In the genomic region with DNA sequence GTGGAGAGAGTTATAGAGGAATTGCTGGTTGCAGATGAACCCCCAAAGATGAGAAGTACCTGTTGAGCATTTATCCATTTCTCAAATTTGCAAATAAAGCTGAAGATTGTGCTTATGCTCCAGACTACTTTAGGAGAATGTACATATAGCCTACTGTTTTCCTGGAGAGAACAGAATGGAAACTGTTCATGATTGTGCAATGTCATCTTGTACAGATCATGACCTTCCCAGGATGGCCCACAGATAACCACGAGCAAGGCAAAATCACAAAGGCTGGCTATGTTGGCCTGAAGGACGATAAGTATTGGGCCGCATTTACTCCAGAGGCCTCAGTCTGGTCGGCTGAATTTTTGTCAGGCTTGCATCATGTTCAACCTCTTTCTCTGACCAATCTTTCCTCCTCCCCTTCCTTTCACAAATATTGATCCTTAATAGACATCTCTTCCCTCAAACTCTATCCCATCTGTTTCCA, we compare ENCODE assay signal across 1 cellular context.
TF ChIP-seq lines count a peak whose summit lies in the region.

No MANE protein-coding gene starts in this region.

TF ChIP-seq in HepG2, 621 proteins besides CTCF, POLR2A, EP300 and RAD21 (continued from another document and continues in another):
- TF ChIP-seq SNAPC2 (CRISPR knock-in tag; IDR thresholded peaks at IDR 0.05), result no peak
- TF ChIP-seq ZSCAN29 (CRISPR knock-in tag; conservative IDR thresholded peaks at IDR 0.05), result peak; percentile 58; the same call in 1 of the 2 replicates
- TF ChIP-seq, protein P1, sequence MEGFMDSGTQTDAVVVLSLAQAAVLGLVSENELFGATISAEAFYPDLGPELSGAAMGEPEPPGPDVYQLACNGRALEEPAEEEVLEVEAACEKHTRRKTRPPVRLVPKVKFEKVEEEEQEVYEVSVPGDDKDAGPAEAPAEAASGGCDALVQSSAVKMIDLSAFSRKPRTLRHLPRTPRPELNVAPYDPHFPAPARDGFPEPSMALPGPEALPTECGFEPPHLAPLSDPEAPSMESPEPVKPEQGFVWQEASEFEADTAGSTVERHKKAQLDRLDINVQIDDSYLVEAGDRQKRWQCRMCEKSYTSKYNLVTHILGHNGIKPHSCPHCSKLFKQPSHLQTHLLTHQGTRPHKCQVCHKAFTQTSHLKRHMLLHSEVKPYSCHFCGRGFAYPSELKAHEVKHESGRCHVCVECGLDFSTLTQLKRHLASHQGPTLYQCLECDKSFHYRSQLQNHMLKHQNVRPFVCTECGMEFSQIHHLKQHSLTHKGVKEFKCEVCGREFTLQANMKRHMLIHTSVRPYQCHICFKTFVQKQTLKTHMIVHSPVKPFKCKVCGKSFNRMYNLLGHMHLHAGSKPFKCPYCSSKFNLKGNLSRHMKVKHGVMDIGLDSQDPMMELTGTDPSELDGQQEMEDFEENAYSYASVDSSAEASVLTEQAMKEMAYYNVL (CRISPR knock-in tag; IDR thresholded peaks at IDR 0.05; ENCODE audit: borderline replicate concordance), result peak; percentile 59; the same call in 1 of the 2 replicates
- no peak for TF ChIP-seq ZNF430 (CRISPR knock-in tag; IDR thresholded peaks at IDR 0.05)
- TF ChIP-seq, protein P2, sequence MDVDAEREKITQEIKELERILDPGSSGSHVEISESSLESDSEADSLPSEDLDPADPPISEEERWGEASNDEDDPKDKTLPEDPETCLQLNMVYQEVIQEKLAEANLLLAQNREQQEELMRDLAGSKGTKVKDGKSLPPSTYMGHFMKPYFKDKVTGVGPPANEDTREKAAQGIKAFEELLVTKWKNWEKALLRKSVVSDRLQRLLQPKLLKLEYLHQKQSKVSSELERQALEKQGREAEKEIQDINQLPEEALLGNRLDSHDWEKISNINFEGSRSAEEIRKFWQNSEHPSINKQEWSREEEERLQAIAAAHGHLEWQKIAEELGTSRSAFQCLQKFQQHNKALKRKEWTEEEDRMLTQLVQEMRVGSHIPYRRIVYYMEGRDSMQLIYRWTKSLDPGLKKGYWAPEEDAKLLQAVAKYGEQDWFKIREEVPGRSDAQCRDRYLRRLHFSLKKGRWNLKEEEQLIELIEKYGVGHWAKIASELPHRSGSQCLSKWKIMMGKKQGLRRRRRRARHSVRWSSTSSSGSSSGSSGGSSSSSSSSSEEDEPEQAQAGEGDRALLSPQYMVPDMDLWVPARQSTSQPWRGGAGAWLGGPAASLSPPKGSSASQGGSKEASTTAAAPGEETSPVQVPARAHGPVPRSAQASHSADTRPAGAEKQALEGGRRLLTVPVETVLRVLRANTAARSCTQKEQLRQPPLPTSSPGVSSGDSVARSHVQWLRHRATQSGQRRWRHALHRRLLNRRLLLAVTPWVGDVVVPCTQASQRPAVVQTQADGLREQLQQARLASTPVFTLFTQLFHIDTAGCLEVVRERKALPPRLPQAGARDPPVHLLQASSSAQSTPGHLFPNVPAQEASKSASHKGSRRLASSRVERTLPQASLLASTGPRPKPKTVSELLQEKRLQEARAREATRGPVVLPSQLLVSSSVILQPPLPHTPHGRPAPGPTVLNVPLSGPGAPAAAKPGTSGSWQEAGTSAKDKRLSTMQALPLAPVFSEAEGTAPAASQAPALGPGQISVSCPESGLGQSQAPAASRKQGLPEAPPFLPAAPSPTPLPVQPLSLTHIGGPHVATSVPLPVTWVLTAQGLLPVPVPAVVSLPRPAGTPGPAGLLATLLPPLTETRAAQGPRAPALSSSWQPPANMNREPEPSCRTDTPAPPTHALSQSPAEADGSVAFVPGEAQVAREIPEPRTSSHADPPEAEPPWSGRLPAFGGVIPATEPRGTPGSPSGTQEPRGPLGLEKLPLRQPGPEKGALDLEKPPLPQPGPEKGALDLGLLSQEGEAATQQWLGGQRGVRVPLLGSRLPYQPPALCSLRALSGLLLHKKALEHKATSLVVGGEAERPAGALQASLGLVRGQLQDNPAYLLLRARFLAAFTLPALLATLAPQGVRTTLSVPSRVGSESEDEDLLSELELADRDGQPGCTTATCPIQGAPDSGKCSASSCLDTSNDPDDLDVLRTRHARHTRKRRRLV (CRISPR knock-in tag; IDR thresholded peaks at IDR 0.05), result no peak
- TF ChIP-seq HNF4G (IDR thresholded peaks at IDR 0.05; ENCODE audit: borderline replicate concordance, low read depth, low read length), result no peak
- TF ChIP-seq HNF4G (CRISPR knock-in tag; IDR thresholded peaks at IDR 0.05; ENCODE audit: borderline replicate concordance, low read depth), result no peak
- peak; percentile 48; the same call in 1 of the 2 replicates for TF ChIP-seq NCOR1 (IDR thresholded peaks at IDR 0.05; ENCODE audit: borderline replicate concordance, low read length)
- TF ChIP-seq ZNF124 (CRISPR knock-in tag; IDR thresholded peaks at IDR 0.05), result peak; percentile 68; the same call in 1 of the 2 replicates
- TF ChIP-seq KDM4B (CRISPR knock-in tag; IDR thresholded peaks at IDR 0.05), result peak; percentile 86; the same call in 1 of the 2 replicates
- TF ChIP-seq, protein P3, sequence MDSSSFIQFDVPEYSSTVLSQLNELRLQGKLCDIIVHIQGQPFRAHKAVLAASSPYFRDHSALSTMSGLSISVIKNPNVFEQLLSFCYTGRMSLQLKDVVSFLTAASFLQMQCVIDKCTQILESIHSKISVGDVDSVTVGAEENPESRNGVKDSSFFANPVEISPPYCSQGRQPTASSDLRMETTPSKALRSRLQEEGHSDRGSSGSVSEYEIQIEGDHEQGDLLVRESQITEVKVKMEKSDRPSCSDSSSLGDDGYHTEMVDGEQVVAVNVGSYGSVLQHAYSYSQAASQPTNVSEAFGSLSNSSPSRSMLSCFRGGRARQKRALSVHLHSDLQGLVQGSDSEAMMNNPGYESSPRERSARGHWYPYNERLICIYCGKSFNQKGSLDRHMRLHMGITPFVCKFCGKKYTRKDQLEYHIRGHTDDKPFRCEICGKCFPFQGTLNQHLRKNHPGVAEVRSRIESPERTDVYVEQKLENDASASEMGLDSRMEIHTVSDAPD (CRISPR knock-in tag; IDR thresholded peaks at IDR 0.05), result 0 out of 2 replicates have a peak, but pooled peaks have one; percentile 43
- TF ChIP-seq ZNF792 (CRISPR knock-in tag; IDR thresholded peaks at IDR 0.05), result peak; percentile 99
- 0 out of 2 replicates have a peak, but pooled peaks have one; percentile 37 for TF ChIP-seq NKX3-1 (CRISPR knock-in tag; IDR thresholded peaks at IDR 0.05)
- no peak for TF ChIP-seq HNRNPLL (IDR thresholded peaks at IDR 0.05; ENCODE audit: low read depth, low read length, poor library complexity, severe bottlenecking)
- TF ChIP-seq ZC3H4 (CRISPR knock-in tag; IDR thresholded peaks at IDR 0.05; ENCODE audit: borderline replicate concordance), result no peak
- TF ChIP-seq RBM39 (IDR thresholded peaks at IDR 0.05; ENCODE audit: low read depth, low read length, poor library complexity, severe bottlenecking), result no peak
- TF ChIP-seq, protein P4, sequence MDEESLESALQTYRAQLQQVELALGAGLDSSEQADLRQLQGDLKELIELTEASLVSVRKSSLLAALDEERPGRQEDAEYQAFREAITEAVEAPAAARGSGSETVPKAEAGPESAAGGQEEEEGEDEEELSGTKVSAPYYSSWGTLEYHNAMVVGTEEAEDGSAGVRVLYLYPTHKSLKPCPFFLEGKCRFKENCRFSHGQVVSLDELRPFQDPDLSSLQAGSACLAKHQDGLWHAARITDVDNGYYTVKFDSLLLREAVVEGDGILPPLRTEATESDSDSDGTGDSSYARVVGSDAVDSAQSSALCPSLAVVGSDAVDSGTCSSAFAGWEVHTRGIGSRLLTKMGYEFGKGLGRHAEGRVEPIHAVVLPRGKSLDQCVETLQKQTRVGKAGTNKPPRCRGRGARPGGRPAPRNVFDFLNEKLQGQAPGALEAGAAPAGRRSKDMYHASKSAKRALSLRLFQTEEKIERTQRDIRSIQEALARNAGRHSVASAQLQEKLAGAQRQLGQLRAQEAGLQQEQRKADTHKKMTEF (CRISPR knock-in tag; IDR thresholded peaks at IDR 0.05), result peak; percentile 70; the same call in 1 of the 2 replicates
- no peak for TF ChIP-seq CREB1 (IDR thresholded peaks at IDR 0.05)
- TF ChIP-seq CREB1 (CRISPR knock-in tag; IDR thresholded peaks at IDR 0.05), result 0 out of 2 replicates have a peak, but pooled peaks have one; percentile 40
- peak; percentile 79; the same call in 1 of the 2 replicates for TF ChIP-seq EHMT2 (IDR thresholded peaks at IDR 0.05; ENCODE audit: borderline replicate concordance, low read depth, low read length)
- peak; percentile 80 for TF ChIP-seq FOXA3 (CRISPR knock-in tag; IDR thresholded peaks at IDR 0.05)
- no peak for TF ChIP-seq ZNF782 (CRISPR knock-in tag; IDR thresholded peaks at IDR 0.05; ENCODE audit: borderline replicate concordance)
- peak; percentile 50; the same call in 1 of the 2 replicates for TF ChIP-seq SOX13 (IDR thresholded peaks at IDR 0.05)
- peak in 1 of 2 experiments; percentile 90; a peak in 2 of 4 replicates for TF ChIP-seq SOX13 (CRISPR knock-in tag; conservative IDR thresholded peaks at IDR 0.05 in 1 of 2, IDR thresholded peaks at IDR 0.05 in 1 of 2)
- peak; percentile 61 for TF ChIP-seq PHF5A (CRISPR knock-in tag; IDR thresholded peaks at IDR 0.05; ENCODE audit: low read depth, unreplicated experiment)
- no peak for TF ChIP-seq ZZZ3 (CRISPR knock-in tag; IDR thresholded peaks at IDR 0.05; ENCODE audit: borderline replicate concordance)
- no peak for TF ChIP-seq ZNF761 (CRISPR knock-in tag; conservative IDR thresholded peaks at IDR 0.05)
- TF ChIP-seq, protein P5, sequence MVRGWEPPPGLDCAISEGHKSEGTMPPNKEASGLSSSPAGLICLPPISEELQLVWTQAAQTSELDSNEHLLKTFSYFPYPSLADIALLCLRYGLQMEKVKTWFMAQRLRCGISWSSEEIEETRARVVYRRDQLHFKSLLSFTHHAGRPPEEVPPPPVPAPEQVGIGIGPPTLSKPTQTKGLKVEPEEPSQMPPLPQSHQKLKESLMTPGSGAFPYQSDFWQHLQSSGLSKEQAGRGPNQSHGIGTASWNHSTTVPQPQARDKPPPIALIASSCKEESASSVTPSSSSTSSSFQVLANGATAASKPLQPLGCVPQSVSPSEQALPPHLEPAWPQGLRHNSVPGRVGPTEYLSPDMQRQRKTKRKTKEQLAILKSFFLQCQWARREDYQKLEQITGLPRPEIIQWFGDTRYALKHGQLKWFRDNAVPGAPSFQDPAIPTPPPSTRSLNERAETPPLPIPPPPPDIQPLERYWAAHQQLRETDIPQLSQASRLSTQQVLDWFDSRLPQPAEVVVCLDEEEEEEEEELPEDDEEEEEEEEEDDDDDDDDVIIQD (CRISPR knock-in tag; IDR thresholded peaks at IDR 0.05; ENCODE audit: low read depth), result peak; percentile 66; the same call in 1 of the 2 replicates
- no peak for TF ChIP-seq ZEB1 (IDR thresholded peaks at IDR 0.05; ENCODE audit: insufficient replicate concordance, low read depth)
- TF ChIP-seq DNMT3B (CRISPR knock-in tag; conservative IDR thresholded peaks at IDR 0.05), result 0 out of 2 replicates have a peak, but pooled peaks have one; percentile 47
- TF ChIP-seq, protein P6, sequence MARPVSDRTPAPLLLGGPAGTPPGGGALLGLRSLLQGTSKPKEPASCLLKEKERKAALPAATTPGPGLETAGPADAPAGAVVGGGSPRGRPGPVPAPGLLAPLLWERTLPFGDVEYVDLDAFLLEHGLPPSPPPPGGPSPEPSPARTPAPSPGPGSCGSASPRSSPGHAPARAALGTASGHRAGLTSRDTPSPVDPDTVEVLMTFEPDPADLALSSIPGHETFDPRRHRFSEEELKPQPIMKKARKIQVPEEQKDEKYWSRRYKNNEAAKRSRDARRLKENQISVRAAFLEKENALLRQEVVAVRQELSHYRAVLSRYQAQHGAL (CRISPR knock-in tag; IDR thresholded peaks at IDR 0.05; ENCODE audit: not compliant biosample characterization), result no peak
- no peak for TF ChIP-seq FOXP1 (IDR thresholded peaks at IDR 0.05)
- peak; percentile 71 for TF ChIP-seq FOXP1 (CRISPR knock-in tag; IDR thresholded peaks at IDR 0.05)
- peak; percentile 62 for TF ChIP-seq HNF4A (CRISPR knock-in tag; IDR thresholded peaks at IDR 0.05)
- no peak; the same call in 1 of the 2 replicates for TF ChIP-seq CREM (IDR thresholded peaks at IDR 0.05)
- TF ChIP-seq CREM (CRISPR knock-in tag; IDR thresholded peaks at IDR 0.05), result no peak
- no peak for TF ChIP-seq ZKSCAN1 (IDR thresholded peaks at IDR 0.05; ENCODE audit: low read length)
- TF ChIP-seq RCOR2 (CRISPR knock-in tag; IDR thresholded peaks at IDR 0.05), result peak; percentile 49; the same call in 1 of the 2 replicates
- no peak for TF ChIP-seq ZNF34 (CRISPR knock-in tag; IDR thresholded peaks at IDR 0.05; ENCODE audit: borderline replicate concordance)
- peak; percentile 91; the same call in 1 of the 2 replicates for TF ChIP-seq HMG20A (CRISPR knock-in tag; IDR thresholded peaks at IDR 0.05; ENCODE audit: borderline replicate concordance)
- TF ChIP-seq RXRB (CRISPR knock-in tag; IDR thresholded peaks at IDR 0.05; ENCODE audit: borderline replicate concordance), result peak; percentile 73
- TF ChIP-seq, protein P7, sequence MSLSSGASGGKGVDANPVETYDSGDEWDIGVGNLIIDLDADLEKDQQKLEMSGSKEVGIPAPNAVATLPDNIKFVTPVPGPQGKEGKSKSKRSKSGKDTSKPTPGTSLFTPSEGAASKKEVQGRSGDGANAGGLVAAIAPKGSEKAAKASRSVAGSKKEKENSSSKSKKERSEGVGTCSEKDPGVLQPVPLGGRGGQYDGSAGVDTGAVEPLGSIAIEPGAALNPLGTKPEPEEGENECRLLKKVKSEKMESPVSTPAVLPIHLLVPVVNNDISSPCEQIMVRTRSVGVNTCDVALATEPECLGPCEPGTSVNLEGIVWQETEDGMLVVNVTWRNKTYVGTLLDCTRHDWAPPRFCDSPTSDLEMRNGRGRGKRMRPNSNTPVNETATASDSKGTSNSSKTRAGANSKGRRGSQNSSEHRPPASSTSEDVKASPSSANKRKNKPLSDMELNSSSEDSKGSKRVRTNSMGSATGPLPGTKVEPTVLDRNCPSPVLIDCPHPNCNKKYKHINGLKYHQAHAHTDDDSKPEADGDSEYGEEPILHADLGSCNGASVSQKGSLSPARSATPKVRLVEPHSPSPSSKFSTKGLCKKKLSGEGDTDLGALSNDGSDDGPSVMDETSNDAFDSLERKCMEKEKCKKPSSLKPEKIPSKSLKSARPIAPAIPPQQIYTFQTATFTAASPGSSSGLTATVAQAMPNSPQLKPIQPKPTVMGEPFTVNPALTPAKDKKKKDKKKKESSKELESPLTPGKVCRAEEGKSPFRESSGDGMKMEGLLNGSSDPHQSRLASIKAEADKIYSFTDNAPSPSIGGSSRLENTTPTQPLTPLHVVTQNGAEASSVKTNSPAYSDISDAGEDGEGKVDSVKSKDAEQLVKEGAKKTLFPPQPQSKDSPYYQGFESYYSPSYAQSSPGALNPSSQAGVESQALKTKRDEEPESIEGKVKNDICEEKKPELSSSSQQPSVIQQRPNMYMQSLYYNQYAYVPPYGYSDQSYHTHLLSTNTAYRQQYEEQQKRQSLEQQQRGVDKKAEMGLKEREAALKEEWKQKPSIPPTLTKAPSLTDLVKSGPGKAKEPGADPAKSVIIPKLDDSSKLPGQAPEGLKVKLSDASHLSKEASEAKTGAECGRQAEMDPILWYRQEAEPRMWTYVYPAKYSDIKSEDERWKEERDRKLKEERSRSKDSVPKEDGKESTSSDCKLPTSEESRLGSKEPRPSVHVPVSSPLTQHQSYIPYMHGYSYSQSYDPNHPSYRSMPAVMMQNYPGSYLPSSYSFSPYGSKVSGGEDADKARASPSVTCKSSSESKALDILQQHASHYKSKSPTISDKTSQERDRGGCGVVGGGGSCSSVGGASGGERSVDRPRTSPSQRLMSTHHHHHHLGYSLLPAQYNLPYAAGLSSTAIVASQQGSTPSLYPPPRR (CRISPR knock-in tag; IDR thresholded peaks at IDR 0.05; ENCODE audit: borderline replicate concordance), result peak; percentile 71
- TF ChIP-seq MYC (CRISPR knock-in tag; IDR thresholded peaks at IDR 0.05; ENCODE audit: borderline replicate concordance), result peak; percentile 25; the same call in 1 of the 2 replicates
- peak; percentile 58 for TF ChIP-seq FOXO1 (CRISPR knock-in tag; IDR thresholded peaks at IDR 0.05)
- TF ChIP-seq MIXL1 (CRISPR knock-in tag; IDR thresholded peaks at IDR 0.05), result peak; percentile 54; the same call in 1 of the 2 replicates
